9 cellular contexts compared by ENCODE assay signal in genomic region chr5:10552183-10553143, GRCh38. TPM values are rescaled to one million over a fixed set of nuclear protein-coding genes. Genes with fewer than 3 reads are reported as not detected.
DNase-seq lines count a peak whose midpoint lies in the region; ATAC-seq and TF ChIP-seq lines count a peak whose summit lies in the region.
"Had no signal": no experiment of that assay in that cellular context is flagged by ENCODE, and none has a peak within 500 bp of the region (broad histone marks: within the 10 kb centered on the region; RNA-seq: fewer than 3 reads in every experiment).

No MANE protein-coding gene starts in this region.

- H3K9me3 Mint-ChIP-seq in mesothelial cell of epicardium = no peaks in the 10 kb centered on the region
- no peaks in the 10 kb centered on the region for H3K9me3 Mint-ChIP-seq in nephron progenitor cell
- H3K9me3 Mint-ChIP-seq: stimulated activated naive CD8-positive, alpha-beta T cell treated with anti-CD3 and anti-CD28 coated beads, Interleukin-15, Interleukin-2, amounts not matched to agents 100 ng/mL and 50 ng/mL, for 24 hours had no signal

- H3K27ac Mint-ChIP-seq in mesothelial cell of epicardium (peak overlapping the region; percentile 11), nephron progenitor cell (no peak overlapping the region)
- H3K27ac Mint-ChIP-seq: stimulated activated naive CD8-positive, alpha-beta T cell treated with anti-CD3 and anti-CD28 coated beads, Interleukin-15, Interleukin-2, amounts not matched to agents 100 ng/mL and 50 ng/mL, for 24 hours had no signal

- TF ChIP-seq POLR2A in Raji (IDR thresholded peaks at IDR 0.05; ENCODE audit: insufficient read depth, low read depth, low read length) = peak; percentile 47

- H3K4me3 Mint-ChIP-seq in mesothelial cell of epicardium (no peak overlapping the region), nephron progenitor cell (no peak overlapping the region)
- H3K4me3 Mint-ChIP-seq: stimulated activated naive CD8-positive, alpha-beta T cell treated with anti-CD3 and anti-CD28 coated beads, Interleukin-15, Interleukin-2, amounts not matched to agents 100 ng/mL and 50 ng/mL, for 24 hours had no signal

- ATAC-seq in GM18868 (IDR thresholded peaks at IDR 0.05; ENCODE audit: unreplicated experiment) (peak; percentile 83), HG02759 (IDR thresholded peaks at IDR 0.05; ENCODE audit: unreplicated experiment) (peak; percentile 67)

- TF ChIP-seq CTCF in mesothelial cell of epicardium (IDR thresholded peaks at IDR 0.05; ENCODE audit: unreplicated experiment) (no peak), nephron progenitor cell (IDR thresholded peaks at IDR 0.05) (no peak)

- H3K36me3 Mint-ChIP-seq in mesothelial cell of epicardium (no peaks in the 10 kb centered on the region), nephron progenitor cell (ENCODE audit: low read depth) (no peaks in the 10 kb centered on the region)

- H3K27me3 Mint-ChIP-seq in mesothelial cell of epicardium (ENCODE audit: low read depth) (peaks cover 2% of the 10 kb centered on the region), nephron progenitor cell (ENCODE audit: low read depth, poor library complexity) (peaks cover 16% of the 10 kb centered on the region)

- no peak for DNase-seq in mesothelial cell of epicardium (ENCODE audit: low spot score in 2 of 2, unreplicated experiment in 2 of 2)
- DNase-seq in NCI-H510A treated with DMSO at 0.1 percent for 48 hours (lab: John Stamatoyannopoulos, UW) = no peak
- DNase-seq in nephron progenitor cell = no peak
- DNase-seq in activated CD4-positive, alpha-beta T cell treated with anti-CD3 and anti-CD28 coated beads for 1 hour = no peak
- no peak for DNase-seq in COLO829 (ENCODE audit: low spot score)

- H3K4me1 Mint-ChIP-seq in mesothelial cell of epicardium (peaks cover 32% of the 10 kb centered on the region), nephron progenitor cell (peaks cover 23% of the 10 kb centered on the region)

RNA-seq across cellular contexts. Expression of gene ANKRD33B, which starts 11.4 kb away (rescaled TPM):
- total RNA-seq in mesothelial cell of epicardium = 3.2 to 3.8 TPM (median 3.5 TPM) in 3 replicates
